ENCODE assay signal across 8 cellular contexts in the genomic region with DNA sequence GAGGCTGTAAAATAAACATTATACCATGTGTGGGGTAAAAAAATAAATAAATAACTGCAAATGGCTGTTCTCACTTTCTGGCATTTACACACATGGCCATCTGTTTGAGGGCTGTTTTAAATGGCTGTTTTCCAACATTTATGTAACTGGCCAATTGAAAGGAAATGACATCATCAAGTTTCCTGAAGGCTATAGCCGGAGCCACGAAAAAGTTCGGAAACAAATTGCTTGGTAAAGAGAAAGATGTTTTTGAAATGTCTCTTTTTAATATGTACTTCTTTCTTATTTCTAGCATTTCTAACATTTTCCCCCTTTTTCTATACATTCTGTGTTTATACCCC.
DNase-seq lines count a peak whose midpoint lies in the region; ATAC-seq and TF ChIP-seq lines count a peak whose summit lies in the region.
"Had no signal": no experiment of that assay in that cellular context is flagged by ENCODE, and none has a peak within 500 bp of the region (broad histone marks: within the 10 kb centered on the region; RNA-seq: fewer than 3 reads in every experiment).

No MANE protein-coding gene starts in this region.

- H3K9me3 Mint-ChIP-seq in chondrocyte (ENCODE audit: low read depth) (peaks cover 9% of the 10 kb centered on the region), GM23338 (peaks cover 3% of the 10 kb centered on the region; the same call in 1 of the 3 replicates)

- H3K27ac ChIP-seq in upper lobe of left lung (peak overlapping the region; percentile 1 to 35 (median 3)), RWPE1 (no peak overlapping the region), GM23338 (ENCODE audit: low read depth) (no peak overlapping the region)

- CTCF ChIA-PET in RWPE1 (lab: Yijun Ruan, JAX): no interaction called here

- H3K4me3 ChIP-seq in upper lobe of left lung (no peak overlapping the region), GM23338 (no peak overlapping the region)

- POLR2A ChIA-PET in RWPE1 (lab: Yijun Ruan, JAX; ENCODE audit: low non-redundant PET): no interaction called here

- no peaks in the 10 kb centered on the region for H3F3A ChIP-seq in GM23338 (replicated peaks; ENCODE audit: low read depth)

- ATAC-seq in upper lobe of left lung (ENCODE audit: low FRiP score in 2 of 2) (peak in 1 of 2 donors; percentile 73), HG02588 (IDR thresholded peaks at IDR 0.05; ENCODE audit: unreplicated experiment) (no peak), GM23338 (no peak)

- H3K36me3 Mint-ChIP-seq in chondrocyte (ENCODE audit: low read depth) (no peaks in the 10 kb centered on the region), GM23338 (ENCODE audit: low read depth) (no peaks in the 10 kb centered on the region)

- H3K27ac Mint-ChIP-seq in chondrocyte (ENCODE audit: unreplicated experiment): peak overlapping the region; percentile 93
- no peak overlapping the region for H3K27ac Mint-ChIP-seq in GM23338
- H3K27ac Mint-ChIP-seq: nephron progenitor cell had no signal

- H3K36me3 ChIP-seq in upper lobe of left lung (no peaks in the 10 kb centered on the region), GM23338 (ENCODE audit: insufficient read depth) (no peaks in the 10 kb centered on the region)

- H3K27me3 ChIP-seq in upper lobe of left lung (no peaks in the 10 kb centered on the region), GM23338 (ENCODE audit: insufficient read depth) (no peaks in the 10 kb centered on the region)

- H2AFZ ChIP-seq in GM23338: no peak overlapping the region

- TF ChIP-seq EP300 in upper lobe of left lung (IDR thresholded peaks at IDR 0.05): no peak

- H3K79me2 ChIP-seq in GM23338 (replicated peaks; ENCODE audit: insufficient read depth): no peaks in the 10 kb centered on the region

- 20 to 25% methylated on average over 3 of the region's 3 CpGs for WGBS in upper lobe of left lung, 2 donors

- H3K27me3 Mint-ChIP-seq in chondrocyte (ENCODE audit: low read depth) (no peaks in the 10 kb centered on the region), GM23338 (ENCODE audit: insufficient read depth, low read depth, poor library complexity) (peaks cover 3% of the 10 kb centered on the region)

- no peaks in the 10 kb centered on the region for H4K20me1 ChIP-seq in GM23338 (replicated peaks; ENCODE audit: insufficient read depth)

- H3K4me3 Mint-ChIP-seq in chondrocyte (ENCODE audit: unreplicated experiment) (peak overlapping the region; percentile 53), GM23338 (no peak overlapping the region)
- H3K4me3 Mint-ChIP-seq: nephron progenitor cell had no signal

- TF ChIP-seq CTCF in chondrocyte (IDR thresholded peaks at IDR 0.05): no peak
- no peak for TF ChIP-seq CTCF in upper lobe of left lung (IDR thresholded peaks at IDR 0.05)
- no peak for TF ChIP-seq CTCF in RWPE1 (conservative IDR thresholded peaks at IDR 0.05; ENCODE audit: low read depth)
- no peak for TF ChIP-seq CTCF in GM23338 (conservative IDR thresholded peaks at IDR 0.05; ENCODE audit: low read depth in 2 of 2)

- TF ChIP-seq POLR2A in upper lobe of left lung (IDR thresholded peaks at IDR 0.05): no peak

- H3K9me2 ChIP-seq in GM23338 (ENCODE audit: insufficient read depth): no peaks in the 10 kb centered on the region

- H3K4me2 ChIP-seq in GM23338: no peak overlapping the region

- DNase-seq in LHCN-M2 (ENCODE audit: low read depth): peak; percentile 95
- no peak for DNase-seq in chondrocyte (ENCODE audit: low spot score)
- DNase-seq in lung microvascular endothelial cell (ENCODE audit: low read depth in 2 of 2): peak; percentile 97
- DNase-seq in upper lobe of left lung: no peak
- DNase-seq in RWPE1 (ENCODE audit: low spot score): no peak
- DNase-seq in GM23338 (ENCODE audit: low spot score): no peak
- DNase-seq: nephron progenitor cell had no signal

- H3K4me1 ChIP-seq in upper lobe of left lung (peaks cover 15 to 21% (median 18%) of the 10 kb centered on the region in 4 donors), GM23338 (ENCODE audit: insufficient read depth) (peaks cover 32% of the 10 kb centered on the region)

- no peaks in the 10 kb centered on the region for H3K9me3 ChIP-seq in upper lobe of left lung

- H3K4me1 Mint-ChIP-seq in chondrocyte (ENCODE audit: low read depth): peaks cover 58% of the 10 kb centered on the region
- peaks cover 24% of the 10 kb centered on the region for H3K4me1 Mint-ChIP-seq in GM23338
- H3K4me1 Mint-ChIP-seq: nephron progenitor cell had no signal

TF ChIP-seq in GM23338, 12 proteins besides CTCF, POLR2A, EP300 and RAD21 (continues in another document):
- TF ChIP-seq ZNF114 (CRISPR knock-in tag; IDR thresholded peaks at IDR 0.05): no peak
- no peak for TF ChIP-seq STAT1 (IDR thresholded peaks at IDR 0.05; ENCODE audit: unreplicated experiment)
- TF ChIP-seq, protein P1, sequence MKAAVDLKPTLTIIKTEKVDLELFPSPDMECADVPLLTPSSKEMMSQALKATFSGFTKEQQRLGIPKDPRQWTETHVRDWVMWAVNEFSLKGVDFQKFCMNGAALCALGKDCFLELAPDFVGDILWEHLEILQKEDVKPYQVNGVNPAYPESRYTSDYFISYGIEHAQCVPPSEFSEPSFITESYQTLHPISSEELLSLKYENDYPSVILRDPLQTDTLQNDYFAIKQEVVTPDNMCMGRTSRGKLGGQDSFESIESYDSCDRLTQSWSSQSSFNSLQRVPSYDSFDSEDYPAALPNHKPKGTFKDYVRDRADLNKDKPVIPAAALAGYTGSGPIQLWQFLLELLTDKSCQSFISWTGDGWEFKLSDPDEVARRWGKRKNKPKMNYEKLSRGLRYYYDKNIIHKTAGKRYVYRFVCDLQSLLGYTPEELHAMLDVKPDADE (IDR thresholded peaks at IDR 0.05): no peak
- no peak for TF ChIP-seq EZH2phosphoT487 (IDR thresholded peaks at IDR 0.05; ENCODE audit: unreplicated experiment)
- no peak for TF ChIP-seq NANOG (IDR thresholded peaks at IDR 0.05; ENCODE audit: borderline replicate concordance)
- TF ChIP-seq, protein P2, sequence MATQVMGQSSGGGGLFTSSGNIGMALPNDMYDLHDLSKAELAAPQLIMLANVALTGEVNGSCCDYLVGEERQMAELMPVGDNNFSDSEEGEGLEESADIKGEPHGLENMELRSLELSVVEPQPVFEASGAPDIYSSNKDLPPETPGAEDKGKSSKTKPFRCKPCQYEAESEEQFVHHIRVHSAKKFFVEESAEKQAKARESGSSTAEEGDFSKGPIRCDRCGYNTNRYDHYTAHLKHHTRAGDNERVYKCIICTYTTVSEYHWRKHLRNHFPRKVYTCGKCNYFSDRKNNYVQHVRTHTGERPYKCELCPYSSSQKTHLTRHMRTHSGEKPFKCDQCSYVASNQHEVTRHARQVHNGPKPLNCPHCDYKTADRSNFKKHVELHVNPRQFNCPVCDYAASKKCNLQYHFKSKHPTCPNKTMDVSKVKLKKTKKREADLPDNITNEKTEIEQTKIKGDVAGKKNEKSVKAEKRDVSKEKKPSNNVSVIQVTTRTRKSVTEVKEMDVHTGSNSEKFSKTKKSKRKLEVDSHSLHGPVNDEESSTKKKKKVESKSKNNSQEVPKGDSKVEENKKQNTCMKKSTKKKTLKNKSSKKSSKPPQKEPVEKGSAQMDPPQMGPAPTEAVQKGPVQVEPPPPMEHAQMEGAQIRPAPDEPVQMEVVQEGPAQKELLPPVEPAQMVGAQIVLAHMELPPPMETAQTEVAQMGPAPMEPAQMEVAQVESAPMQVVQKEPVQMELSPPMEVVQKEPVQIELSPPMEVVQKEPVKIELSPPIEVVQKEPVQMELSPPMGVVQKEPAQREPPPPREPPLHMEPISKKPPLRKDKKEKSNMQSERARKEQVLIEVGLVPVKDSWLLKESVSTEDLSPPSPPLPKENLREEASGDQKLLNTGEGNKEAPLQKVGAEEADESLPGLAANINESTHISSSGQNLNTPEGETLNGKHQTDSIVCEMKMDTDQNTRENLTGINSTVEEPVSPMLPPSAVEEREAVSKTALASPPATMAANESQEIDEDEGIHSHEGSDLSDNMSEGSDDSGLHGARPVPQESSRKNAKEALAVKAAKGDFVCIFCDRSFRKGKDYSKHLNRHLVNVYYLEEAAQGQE (IDR thresholded peaks at IDR 0.05; ENCODE audit: unreplicated experiment): no peak
- TF ChIP-seq JUNB (IDR thresholded peaks at IDR 0.05; ENCODE audit: unreplicated experiment): no peak
- no peak for TF ChIP-seq CREB1 (CRISPR knock-in tag; IDR thresholded peaks at IDR 0.05; ENCODE audit: low read depth)
- TF ChIP-seq EZH2 (IDR thresholded peaks at IDR 0.05; ENCODE audit: low read depth, unreplicated experiment): no peak

Comparison
In these comparisons a context has a peak if more than half of its experiments do, and no peak if none do; other contexts are left out.
1. DNase-seq: peak in LHCN-M2 (single experiment) and lung microvascular endothelial cell (2 of 2); none in chondrocyte (single experiment), upper lobe of left lung (0 of 2), RWPE1 (single experiment) and GM23338 (single experiment).
2. H3K27ac ChIP-seq: peak in upper lobe of left lung (4 of 4); none in RWPE1 (single experiment) and GM23338 (single experiment).